In genomic region chr3:143309622-143310190, GRCh38 we compare ENCODE assay signal across 19 cellular contexts.
A peak's percentile ranks its signal among the peaks of the same experiment; 100 is the strongest.
DNase-seq lines count a peak whose midpoint lies in the region; ATAC-seq, FAIRE-seq and TF ChIP-seq lines count a peak whose summit lies in the region.
"Had no signal": no experiment of that assay in that cellular context is flagged by ENCODE, and none has a peak within 500 bp of the region (broad histone marks: within the 10 kb centered on the region; RNA-seq: fewer than 3 reads in every experiment).

No MANE protein-coding gene starts in this region.

- WGBS in H1 (ENCODE audit: extremely low coverage in 1 of 2, insufficient coverage in 1 of 2, insufficient read length in 1 of 2, insufficient replicate concordance in 2 of 2, low coverage in 1 of 2, low lambda C conversion rate in 2 of 2, missing lambda C conversion rate in 1 of 2), 2 experiments: 90% methylated on average over 3 of the region's 3 CpGs; no CpG with 5 or more reads in 1 of the 2 experiments
- WGBS in mesenchymal stem cell: 63% methylated on average over 2 of the region's 3 CpGs

- H2BK120ac ChIP-seq in H1 (replicated peaks; ENCODE audit: low read depth, low read length) (no peak overlapping the region), mesenchymal stem cell (ENCODE audit: low read depth, low read length) (peak overlapping the region; percentile 29)

- H3K23ac ChIP-seq in H1 (ENCODE audit: insufficient read length) (no peak overlapping the region), mesenchymal stem cell (ENCODE audit: low read length in 2 of 2) (no peak overlapping the region)

- H3K79me1 ChIP-seq in H1 (ENCODE audit: low read depth, low read length) (no peaks in the 10 kb centered on the region), mesenchymal stem cell (replicated peaks; ENCODE audit: low read length, poor library complexity, severe bottlenecking) (no peaks in the 10 kb centered on the region)

- H3K4me3 Mint-ChIP-seq in type B pancreatic cell: no peak overlapping the region
- H3K4me3 Mint-ChIP-seq: CD14-positive monocyte had no signal

- H2BK15ac ChIP-seq in H1 (ENCODE audit: low read length) (no peak overlapping the region), mesenchymal stem cell (ENCODE audit: low read depth, poor library complexity, severe bottlenecking) (no peak overlapping the region)

- no peak for TF ChIP-seq EP300 in H1 (IDR thresholded peaks at IDR 0.05; ENCODE audit: borderline replicate concordance in 1 of 2, low read depth in 2 of 2, low read length in 2 of 2)

- CTCF ChIA-PET in H1 (lab: Charles Lee; ENCODE audit: partially characterized antibody): no interaction called here

- peak overlapping the region; percentile 12 for H3K9ac ChIP-seq in adipocyte (ENCODE audit: low read length)
- H3K9ac ChIP-seq in H1 (replicated peaks in 1 of 4; ENCODE audit: extremely low read depth in 1 of 4, low read depth in 3 of 4, low read length in 3 of 4): no peak overlapping the region
- peak overlapping the region; percentile 7 for H3K9ac ChIP-seq in mesenchymal stem cell (ENCODE audit: low read length)

- H4K91ac ChIP-seq in H1 (replicated peaks; ENCODE audit: insufficient read length, low read length): no peak overlapping the region
- H4K91ac ChIP-seq in mesenchymal stem cell (ENCODE audit: low read length): no peak overlapping the region

- peaks cover 15% of the 10 kb centered on the region for H3K27me3 Mint-ChIP-seq in type B pancreatic cell

- H2AK5ac ChIP-seq in H1 (ENCODE audit: low read depth, low read length) (no peak overlapping the region), mesenchymal stem cell (ENCODE audit: low read length, severe bottlenecking) (no peak overlapping the region)

- H3K56ac ChIP-seq in H1 (replicated peaks; ENCODE audit: insufficient read length, low read depth, low read length): no peak overlapping the region

- H3K27ac ChIP-seq in H1 (ENCODE audit: low read depth, low read length): no peak overlapping the region
- H3K27ac ChIP-seq in mesenchymal stem cell (ENCODE audit: low read length, poor library complexity, severe bottlenecking): no peak overlapping the region
- H3K27ac ChIP-seq: SK-N-MC had no signal

- POLR2A ChIA-PET in H1 (lab: Charles Lee; ENCODE audit: partially characterized antibody): no interaction called here

- H4K5ac ChIP-seq in H1 (ENCODE audit: insufficient read length, low read depth, low read length): no peak overlapping the region

- H3K9me3 Mint-ChIP-seq in type B pancreatic cell: no peaks in the 10 kb centered on the region
- H3K9me3 Mint-ChIP-seq: CD14-positive monocyte had no signal

- H3K4me3 ChIP-seq in adipocyte (ENCODE audit: low read length) (no peak overlapping the region), H1 (ENCODE audit: extremely low read depth in 1 of 4, insufficient read depth in 2 of 4, low read depth in 3 of 4, low read length in 4 of 4) (no peak overlapping the region), mesenchymal stem cell (ENCODE audit: insufficient read depth in 1 of 2, low read depth in 1 of 2, low read length in 2 of 2) (no peak overlapping the region)
- H3K4me3 ChIP-seq: SK-N-MC had no signal

- no peak for DNase-seq in adipocyte (ENCODE audit: low read depth)
- DNase-seq in H1 (ENCODE audit: low read depth in 1 of 2, low spot score in 2 of 2): no peak
- DNase-seq in mesenchymal stem cell: no peak
- DNase-seq in stromal cell of bone marrow (ENCODE audit: low read depth): peak; percentile 33
- no peak for DNase-seq in type B pancreatic cell (ENCODE audit: extremely low spot score, unreplicated experiment)
- DNase-seq: ACHN, AML-193, EL, IMR-90, Kasumi-1, MM.1S, NCI-H1092 treated with DMSO at 0.1 percent for 48 hours, NCI-H2107, NCI-H446 treated with DMSO at 0.1 percent for 48 hours had no signal

- H3K14ac ChIP-seq in H1 (ENCODE audit: insufficient read length) (no peak overlapping the region), mesenchymal stem cell (ENCODE audit: low read length in 2 of 2) (no peak overlapping the region)

- ATAC-seq in HG03025 (IDR thresholded peaks at IDR 0.05; ENCODE audit: low FRiP score, unreplicated experiment) (no peak), HG03571 (IDR thresholded peaks at IDR 0.05; ENCODE audit: unreplicated experiment) (no peak)

- peaks cover 25% of the 10 kb centered on the region for H3K4me1 Mint-ChIP-seq in type B pancreatic cell (ENCODE audit: unreplicated experiment)
- H3K4me1 Mint-ChIP-seq: CD14-positive monocyte had no signal

- TF ChIP-seq POLR2A in H1 (IDR thresholded peaks at IDR 0.05; ENCODE audit: control extremely low read depth in 1 of 2, low read depth in 2 of 2, low read length in 2 of 2): no peak

- H2BK5ac ChIP-seq in H1 (ENCODE audit: low read depth, low read length) (no peak overlapping the region), mesenchymal stem cell (ENCODE audit: low read depth, low read length, poor library complexity, severe bottlenecking) (no peak overlapping the region)

- no peak for TF ChIP-seq RAD21 in H1 (IDR thresholded peaks at IDR 0.05 in 1 of 2, conservative IDR thresholded peaks at IDR 0.05 in 1 of 2; ENCODE audit: low read depth in 2 of 2, low read length in 2 of 2)

- no peak overlapping the region for H2BK12ac ChIP-seq in H1 (ENCODE audit: low read depth, low read length)
- no peak overlapping the region for H2BK12ac ChIP-seq in mesenchymal stem cell (ENCODE audit: low read length in 2 of 2)

- H3K4me1 ChIP-seq in adipocyte (ENCODE audit: control insufficient read depth, insufficient read depth, low read length): peaks cover 32% of the 10 kb centered on the region
- no peaks in the 10 kb centered on the region for H3K4me1 ChIP-seq in H1 (replicated peaks in 1 of 4; ENCODE audit: control insufficient read depth in 3 of 4, insufficient read depth in 4 of 4, low read length in 3 of 4)
- H3K4me1 ChIP-seq in mesenchymal stem cell (ENCODE audit: control insufficient read depth, insufficient read depth, low read depth, low read length): peaks cover 3% of the 10 kb centered on the region

- no peak overlapping the region for H3K27ac Mint-ChIP-seq in type B pancreatic cell
- H3K27ac Mint-ChIP-seq: CD14-positive monocyte had no signal

- H3K18ac ChIP-seq in H1 (ENCODE audit: extremely low read depth, low read length) (no peak overlapping the region), mesenchymal stem cell (ENCODE audit: low read depth in 1 of 2, low read length in 2 of 2) (no peak overlapping the region)

- H4K8ac ChIP-seq in H1 (ENCODE audit: extremely low read depth, insufficient read depth, low read length): no peak overlapping the region
- no peak overlapping the region for H4K8ac ChIP-seq in mesenchymal stem cell (ENCODE audit: low read length)

- H3K79me2 ChIP-seq in H1 (ENCODE audit: control insufficient read depth in 1 of 2, insufficient read depth in 2 of 2, low read length in 2 of 2): no peaks in the 10 kb centered on the region

- H3K4ac ChIP-seq in H1 (replicated peaks; ENCODE audit: insufficient read length, low read depth, low read length): no peak overlapping the region
- no peak overlapping the region for H3K4ac ChIP-seq in mesenchymal stem cell (ENCODE audit: low read depth in 1 of 2, low read length in 2 of 2)

- H3K36me3 Mint-ChIP-seq in type B pancreatic cell: no peaks in the 10 kb centered on the region

- H3K36me3 ChIP-seq in adipocyte (ENCODE audit: control insufficient read depth, insufficient read depth, low read length, severe bottlenecking) (no peaks in the 10 kb centered on the region), H1 (ENCODE audit: control insufficient read depth in 2 of 4, insufficient read depth in 4 of 4, low read length in 3 of 4) (no peaks in the 10 kb centered on the region), mesenchymal stem cell (ENCODE audit: control insufficient read depth in 1 of 2, insufficient read depth in 2 of 2, low read depth in 1 of 2, low read length in 2 of 2) (no peaks in the 10 kb centered on the region)

- H3K27me3 ChIP-seq in adipocyte (replicated peaks; ENCODE audit: control insufficient read depth, insufficient read depth, low read length) (no peaks in the 10 kb centered on the region), H1 (replicated peaks in 1 of 4; ENCODE audit: control insufficient read depth in 3 of 4, extremely low read depth in 1 of 4, insufficient read depth in 3 of 4, low read length in 3 of 4) (no peaks in the 10 kb centered on the region), mesenchymal stem cell (ENCODE audit: control insufficient read depth in 1 of 2, insufficient read depth in 1 of 2, low read length in 2 of 2) (no peaks in the 10 kb centered on the region)

- H3K23me2 ChIP-seq in H1 (ENCODE audit: low read depth, low read length): no peaks in the 10 kb centered on the region

- FAIRE-seq in H1 (lab: Jason Lieb, UNC): no peak
- FAIRE-seq: H54 had no signal

- H2BK20ac ChIP-seq in H1 (ENCODE audit: low read length): no peak overlapping the region

- TF ChIP-seq CTCF in H1 (IDR thresholded peaks at IDR 0.05; ENCODE audit: control extremely low read depth in 1 of 3, insufficient read depth in 1 of 3, low read depth in 1 of 3, low read length in 3 of 3) (no peak), type B pancreatic cell (conservative IDR thresholded peaks at IDR 0.05) (no peak)

- no peaks in the 10 kb centered on the region for H4K20me1 ChIP-seq in H1 (replicated peaks in 1 of 2; ENCODE audit: control insufficient read depth in 1 of 2, insufficient read depth in 2 of 2, low read length in 2 of 2)

- no peaks in the 10 kb centered on the region for H3K9me3 ChIP-seq in adipocyte (ENCODE audit: control insufficient read depth, low read length)
- no peaks in the 10 kb centered on the region for H3K9me3 ChIP-seq in H1 (ENCODE audit: insufficient read depth in 2 of 2, low read depth in 1 of 2, low read length in 1 of 2)
- no peaks in the 10 kb centered on the region for H3K9me3 ChIP-seq in mesenchymal stem cell (ENCODE audit: control insufficient read depth, low read length)

- H3K4me2 ChIP-seq in H1 (ENCODE audit: insufficient read depth in 1 of 2, low read depth in 2 of 2, low read length in 2 of 2): no peak overlapping the region
- no peak overlapping the region for H3K4me2 ChIP-seq in mesenchymal stem cell (ENCODE audit: low read length, poor library complexity, severe bottlenecking)

- H2AFZ ChIP-seq in H1 (ENCODE audit: low read length) (0 out of 2 replicates have a peak overlapping the region, but pooled peaks have one; percentile 24), mesenchymal stem cell (ENCODE audit: low read depth, low read length) (no peak overlapping the region)

TF ChIP-seq in H1, 55 proteins besides CTCF, POLR2A, EP300 and RAD21:
- no peak for TF ChIP-seq ATF2 (IDR thresholded peaks at IDR 0.05; ENCODE audit: low read length)

Comparison
In these comparisons a context has a peak if more than half of its experiments do, and no peak if none do; other contexts are left out.
1. H3K9ac ChIP-seq: peak in adipocyte (single experiment) and mesenchymal stem cell (single experiment); none in H1 (0 of 4).